ENCODE assay signal across 8 cellular contexts in the genomic region with DNA sequence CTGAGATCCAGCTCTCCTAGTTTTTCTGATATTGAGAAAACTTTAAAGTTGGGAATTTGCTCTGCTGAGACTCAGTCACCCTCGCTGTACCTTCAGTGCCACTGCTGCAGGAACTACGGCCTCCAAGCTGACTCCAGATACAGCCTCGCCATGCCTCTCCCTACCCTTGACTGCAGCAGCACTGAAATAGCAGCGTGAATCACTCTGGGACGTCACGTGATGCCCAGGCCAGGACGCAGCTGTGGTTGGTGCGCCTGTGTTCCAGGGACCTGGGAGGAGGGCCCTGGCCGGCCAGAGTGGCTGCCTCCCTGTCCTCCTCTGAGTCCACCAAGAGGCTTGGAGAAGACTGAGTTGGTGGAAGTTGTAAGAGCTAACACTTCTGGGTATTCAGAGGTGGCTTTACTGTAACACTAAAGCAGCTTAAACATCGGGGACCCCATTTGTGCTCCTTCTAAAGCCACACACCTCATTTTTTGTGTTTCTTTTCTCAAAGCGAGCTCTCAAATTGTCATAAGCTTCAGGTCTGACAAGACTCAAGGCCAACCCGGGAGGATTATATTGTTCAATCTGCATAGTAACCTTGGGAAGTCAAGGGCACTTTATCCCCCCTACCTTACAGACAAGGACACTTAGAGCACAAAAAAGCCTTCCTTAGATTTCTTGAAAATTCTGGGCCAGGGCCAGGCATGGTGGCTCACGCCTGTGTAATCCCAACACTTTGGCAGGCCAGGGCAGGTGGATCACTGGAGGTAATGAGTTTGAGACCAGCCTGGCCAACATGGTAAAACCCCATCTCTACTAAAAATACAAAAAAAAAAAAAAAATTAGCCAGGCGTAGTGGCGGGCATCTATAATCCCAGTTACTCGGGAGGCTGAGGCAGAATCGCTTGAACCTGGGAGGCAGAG. TPM values are rescaled to one million over a fixed set of nuclear protein-coding genes. Genes with fewer than 3 reads are reported as not detected.
DNase-seq lines count a peak whose midpoint lies in the region; ATAC-seq and TF ChIP-seq lines count a peak whose summit lies in the region.

No MANE protein-coding gene starts in this region.

- TF ChIP-seq POLR2A in esophagus muscularis mucosa (IDR thresholded peaks at IDR 0.05; ENCODE audit: low read depth) (peak; percentile 43), thyroid gland (IDR thresholded peaks at IDR 0.05) (peak in 1 of 2 donors; percentile 88)

- peaks cover 12% of the 10 kb centered on the region; the same call in 1 of the 2 replicates for H3K36me3 ChIP-seq in ACC112 (ENCODE audit: insufficient read depth, low read length)
- no peaks in the 10 kb centered on the region for H3K36me3 ChIP-seq in esophagus muscularis mucosa
- H3K36me3 ChIP-seq in mucosa of rectum (ENCODE audit: control insufficient read depth in 2 of 2, insufficient read depth in 2 of 2, low read length in 2 of 2) = no peaks in the 10 kb centered on the region
- H3K36me3 ChIP-seq in thyroid gland = no peaks in the 10 kb centered on the region

- WGBS in esophagus muscularis mucosa = 38% methylated on average over 17 of the region's 17 CpGs
- WGBS in thyroid gland, 2 donors = 36 to 37% methylated on average over 15 to 17 of the region's 17 CpGs

- peaks cover 32% of the 10 kb centered on the region for H3K79me2 ChIP-seq in ACC112 (ENCODE audit: control insufficient read depth, insufficient read depth, low read length, unreplicated experiment)

- H3K27me3 ChIP-seq in ACC112 (ENCODE audit: insufficient read depth, low read length) = no peaks in the 10 kb centered on the region
- peaks cover 0 to 4% (median 0%) of the 10 kb centered on the region in 4 donors for H3K27me3 ChIP-seq in esophagus muscularis mucosa
- H3K27me3 ChIP-seq in mucosa of rectum (ENCODE audit: control insufficient read depth in 2 of 2, insufficient read depth in 2 of 2, low read length in 2 of 2) = no peaks in the 10 kb centered on the region
- H3K27me3 ChIP-seq in thyroid gland = no peaks in the 10 kb centered on the region

- TF ChIP-seq CTCF in GM13976 (IDR thresholded peaks at IDR 0.05; ENCODE audit: borderline replicate concordance, control extremely low read depth, extremely low read depth, insufficient read depth, missing control alignments) = no peak
- TF ChIP-seq CTCF in esophagus muscularis mucosa (IDR thresholded peaks at IDR 0.05) = no peak
- TF ChIP-seq CTCF in thyroid gland (IDR thresholded peaks at IDR 0.05) = no peak

- no peak for ATAC-seq in HG03039 (IDR thresholded peaks at IDR 0.05; ENCODE audit: unreplicated experiment)

- H3K9ac ChIP-seq in mucosa of rectum (ENCODE audit: low read depth in 1 of 2, low read length in 2 of 2) = peak overlapping the region; percentile 49 to 70

- H3K9me3 ChIP-seq in esophagus muscularis mucosa = no peaks in the 10 kb centered on the region
- H3K9me3 ChIP-seq in mucosa of rectum (ENCODE audit: control insufficient read depth in 2 of 2, low read length in 2 of 2) = no peaks in the 10 kb centered on the region
- H3K9me3 ChIP-seq in thyroid gland = no peaks in the 10 kb centered on the region

- H3K4me1 ChIP-seq in ACC112 (ENCODE audit: control insufficient read depth, insufficient read depth, low read length, unreplicated experiment) (peaks cover 25% of the 10 kb centered on the region), esophagus muscularis mucosa (peaks cover 39 to 53% (median 46%) of the 10 kb centered on the region in 4 donors), mucosa of rectum (ENCODE audit: control insufficient read depth in 2 of 2, insufficient read depth in 2 of 2, low read length in 2 of 2) (peaks cover 19 to 24% of the 10 kb centered on the region in 2 donors), thyroid gland (peaks cover 35 to 43% of the 10 kb centered on the region in 2 donors)

- peak; percentile 61 for DNase-seq in GM13976 (ENCODE audit: low spot score)
- DNase-seq in NCI-H446 (lab: John Stamatoyannopoulos, UW) = peak; percentile 74 to 91
- DNase-seq in activated CD8-positive, alpha-beta memory T cell treated with anti-CD3 and anti-CD28 coated beads for 24 hours = peak; percentile 73
- DNase-seq in esophagus muscularis mucosa (ENCODE audit: extremely low spot score) = peak; percentile 98
- peak; percentile 94 for DNase-seq in thyroid gland

- intact Hi-C loops in esophagus muscularis mucosa (cut with DNase I) (no loop called here), thyroid gland (cut with DNase I) (no loop called here)

- H3K4me3 ChIP-seq in ACC112 (ENCODE audit: low read depth, low read length) = peak overlapping the region; percentile 27
- H3K4me3 ChIP-seq in esophagus muscularis mucosa = peak overlapping the region in 2 of 4 donors; percentile 17 to 19
- H3K4me3 ChIP-seq in mucosa of rectum (ENCODE audit: low read length in 2 of 2) = peak overlapping the region in 1 of 2 donors; percentile 53
- H3K4me3 ChIP-seq in thyroid gland (replicated peaks in 1 of 3) = no peak overlapping the region

- no peak overlapping the region for H2AFZ ChIP-seq in ACC112 (ENCODE audit: low read length, unreplicated experiment)

- H3K27ac ChIP-seq in ACC112 (ENCODE audit: low read depth, low read length) = peak overlapping the region; percentile 57
- H3K27ac ChIP-seq in esophagus muscularis mucosa (replicated peaks in 1 of 4) = peak overlapping the region in 3 of 4 donors; percentile 70 to 79 (median 77)
- H3K27ac ChIP-seq in mucosa of rectum (ENCODE audit: low read depth in 2 of 2, low read length in 2 of 2) = peak overlapping the region; percentile 46 to 52
- H3K27ac ChIP-seq in thyroid gland = peak overlapping the region; percentile 17 to 87 (median 63)

- TF ChIP-seq EP300 in esophagus muscularis mucosa (IDR thresholded peaks at IDR 0.05) = no peak

- in situ Hi-C loops in GM13976 (cut with MboI; ENCODE audit: low sequenced_read_pairs, unreplicated experiment) = no loop called here

RNA-seq across cellular contexts. Expression of gene STIP1, which starts 4.2 kb away (rescaled TPM):
- total RNA-seq in esophagus muscularis mucosa (100 to 1,000 TPM in 3 of 4 donors, 10 to 100 TPM in 1; 82.2 to 116 (median 101) TPM), thyroid gland (100 to 1,000 TPM in 2 of 4 donors, 10 to 100 TPM in 2; 80.8 to 116 (median 106) TPM)

RNA-seq across cellular contexts. Expression of gene MACROD1, which starts 15.8 kb away (rescaled TPM):
- total RNA-seq in esophagus muscularis mucosa (10 to 100 TPM; 28.8 to 70.7 (median 33.7) TPM), thyroid gland (10 to 100 TPM; 62.5 to 89.5 (median 70.0) TPM)

RNA-seq across cellular contexts. Expression of gene FERMT3, which starts 24.8 kb away (rescaled TPM):
- 10 to 100 TPM; 12.9 to 35.5 (median 15.5) TPM for total RNA-seq in esophagus muscularis mucosa
- 10 to 100 TPM in 2 of 4 donors, 1 to 10 TPM in 2; 7.6 to 13.9 (median 10.8) TPM for total RNA-seq in thyroid gland

RNA-seq across cellular contexts. Expression of gene TRPT1, which starts 44.2 kb away (rescaled TPM):
- total RNA-seq in esophagus muscularis mucosa (10 to 100 TPM; 42.3 to 90.5 (median 72.1) TPM), thyroid gland (10 to 100 TPM; 50.5 to 90.8 (median 65.9) TPM)

RNA-seq across cellular contexts. Expression of gene NUDT22, which starts 44.3 kb away (rescaled TPM):
- total RNA-seq in esophagus muscularis mucosa (10 to 100 TPM; 37.8 to 58.7 (median 48.6) TPM), thyroid gland (100 to 1,000 TPM in 2 of 4 donors, 10 to 100 TPM in 2; 65.6 to 109 (median 94.4) TPM)
